In the genomic region with DNA sequence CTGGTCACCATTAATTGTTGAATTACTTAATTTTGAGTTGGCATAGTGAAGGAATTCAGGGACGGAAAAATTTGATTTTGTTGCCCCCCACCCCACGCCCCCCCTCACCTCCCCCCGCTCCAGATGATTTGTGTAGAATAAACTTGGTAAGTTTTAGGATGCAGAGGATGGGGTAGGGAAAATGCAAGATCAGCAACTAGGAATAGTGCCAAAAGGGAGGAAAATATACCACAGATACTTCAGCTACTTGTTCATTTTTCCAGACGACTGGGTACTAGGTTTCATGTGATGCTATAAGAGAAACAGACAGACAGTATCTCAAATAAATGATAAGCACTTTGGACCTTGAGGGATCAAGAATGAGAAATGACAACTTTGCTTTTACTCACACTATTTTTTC, we compare ENCODE assay signal across 3 cellular contexts.
A peak's percentile ranks its signal among the peaks of the same experiment; 100 is the strongest.
TF ChIP-seq lines count a peak whose summit lies in the region.

No MANE protein-coding gene starts in this region.

TF ChIP-seq in HepG2, 621 proteins besides CTCF, POLR2A, EP300 and RAD21:
- no peak for TF ChIP-seq ZNF431 (CRISPR knock-in tag; IDR thresholded peaks at IDR 0.05; ENCODE audit: borderline replicate concordance, low read depth)
- peak; percentile 47 to 74; a peak in 2 of 4 replicates for TF ChIP-seq MAFK (conservative IDR thresholded peaks at IDR 0.05 in 1 of 2, IDR thresholded peaks at IDR 0.05 in 1 of 2; ENCODE audit: low read length in 2 of 2)
- no peak for TF ChIP-seq ZBTB20 (CRISPR knock-in tag; IDR thresholded peaks at IDR 0.05; ENCODE audit: borderline replicate concordance, low read depth)
- TF ChIP-seq, protein P1, sequence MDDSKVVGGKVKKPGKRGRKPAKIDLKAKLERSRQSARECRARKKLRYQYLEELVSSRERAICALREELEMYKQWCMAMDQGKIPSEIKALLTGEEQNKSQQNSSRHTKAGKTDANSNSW (CRISPR knock-in tag; IDR thresholded peaks at IDR 0.05; ENCODE audit: borderline replicate concordance): no peak
- TF ChIP-seq ZNF101 (CRISPR knock-in tag; IDR thresholded peaks at IDR 0.05; ENCODE audit: borderline replicate concordance, low read depth): no peak
- no peak for TF ChIP-seq TBX3 (IDR thresholded peaks at IDR 0.05; ENCODE audit: borderline replicate concordance)
- TF ChIP-seq GTF3A (CRISPR knock-in tag; conservative IDR thresholded peaks at IDR 0.05): no peak
- TF ChIP-seq, protein P2, sequence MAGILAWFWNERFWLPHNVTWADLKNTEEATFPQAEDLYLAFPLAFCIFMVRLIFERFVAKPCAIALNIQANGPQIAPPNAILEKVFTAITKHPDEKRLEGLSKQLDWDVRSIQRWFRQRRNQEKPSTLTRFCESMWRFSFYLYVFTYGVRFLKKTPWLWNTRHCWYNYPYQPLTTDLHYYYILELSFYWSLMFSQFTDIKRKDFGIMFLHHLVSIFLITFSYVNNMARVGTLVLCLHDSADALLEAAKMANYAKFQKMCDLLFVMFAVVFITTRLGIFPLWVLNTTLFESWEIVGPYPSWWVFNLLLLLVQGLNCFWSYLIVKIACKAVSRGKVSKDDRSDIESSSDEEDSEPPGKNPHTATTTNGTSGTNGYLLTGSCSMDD (CRISPR knock-in tag; IDR thresholded peaks at IDR 0.05): no peak
- no peak for TF ChIP-seq ZNF235 (CRISPR knock-in tag; IDR thresholded peaks at IDR 0.05; ENCODE audit: borderline replicate concordance)
- TF ChIP-seq SRSF9 (IDR thresholded peaks at IDR 0.05; ENCODE audit: borderline replicate concordance, insufficient read depth, low read depth, low read length, poor library complexity, severe bottlenecking): no peak
- no peak for TF ChIP-seq MTA1 (CRISPR knock-in tag; IDR thresholded peaks at IDR 0.05; ENCODE audit: borderline replicate concordance)
- TF ChIP-seq HOXA3 (CRISPR knock-in tag; IDR thresholded peaks at IDR 0.05): no peak
- no peak for TF ChIP-seq ZNF354B (CRISPR knock-in tag; IDR thresholded peaks at IDR 0.05)
- TF ChIP-seq, protein P3, sequence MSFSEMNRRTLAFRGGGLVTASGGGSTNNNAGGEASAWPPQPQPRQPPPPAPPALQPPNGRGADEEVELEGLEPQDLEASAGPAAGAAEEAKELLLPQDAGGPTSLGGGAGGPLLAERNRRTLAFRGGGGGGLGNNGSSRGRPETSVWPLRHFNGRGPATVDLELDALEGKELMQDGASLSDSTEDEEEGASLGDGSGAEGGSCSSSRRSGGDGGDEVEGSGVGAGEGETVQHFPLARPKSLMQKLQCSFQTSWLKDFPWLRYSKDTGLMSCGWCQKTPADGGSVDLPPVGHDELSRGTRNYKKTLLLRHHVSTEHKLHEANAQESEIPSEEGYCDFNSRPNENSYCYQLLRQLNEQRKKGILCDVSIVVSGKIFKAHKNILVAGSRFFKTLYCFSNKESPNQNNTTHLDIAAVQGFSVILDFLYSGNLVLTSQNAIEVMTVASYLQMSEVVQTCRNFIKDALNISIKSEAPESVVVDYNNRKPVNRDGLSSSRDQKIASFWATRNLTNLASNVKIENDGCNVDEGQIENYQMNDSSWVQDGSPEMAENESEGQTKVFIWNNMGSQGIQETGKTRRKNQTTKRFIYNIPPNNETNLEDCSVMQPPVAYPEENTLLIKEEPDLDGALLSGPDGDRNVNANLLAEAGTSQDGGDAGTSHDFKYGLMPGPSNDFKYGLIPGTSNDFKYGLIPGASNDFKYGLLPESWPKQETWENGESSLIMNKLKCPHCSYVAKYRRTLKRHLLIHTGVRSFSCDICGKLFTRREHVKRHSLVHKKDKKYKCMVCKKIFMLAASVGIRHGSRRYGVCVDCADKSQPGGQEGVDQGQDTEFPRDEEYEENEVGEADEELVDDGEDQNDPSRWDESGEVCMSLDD (CRISPR knock-in tag; IDR thresholded peaks at IDR 0.05; ENCODE audit: borderline replicate concordance): no peak
- peak; percentile 55 for TF ChIP-seq MAFF (IDR thresholded peaks at IDR 0.05; ENCODE audit: low read depth, low read length)
- TF ChIP-seq, protein P4, sequence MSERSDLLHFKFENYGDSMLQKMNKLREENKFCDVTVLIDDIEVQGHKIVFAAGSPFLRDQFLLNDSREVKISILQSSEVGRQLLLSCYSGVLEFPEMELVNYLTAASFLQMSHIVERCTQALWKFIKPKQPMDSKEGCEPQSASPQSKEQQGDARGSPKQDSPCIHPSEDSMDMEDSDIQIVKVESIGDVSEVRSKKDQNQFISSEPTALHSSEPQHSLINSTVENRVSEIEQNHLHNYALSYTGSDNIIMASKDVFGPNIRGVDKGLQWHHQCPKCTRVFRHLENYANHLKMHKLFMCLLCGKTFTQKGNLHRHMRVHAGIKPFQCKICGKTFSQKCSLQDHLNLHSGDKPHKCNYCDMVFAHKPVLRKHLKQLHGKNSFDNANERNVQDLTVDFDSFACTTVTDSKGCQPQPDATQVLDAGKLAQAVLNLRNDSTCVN (CRISPR knock-in tag; IDR thresholded peaks at IDR 0.05; ENCODE audit: borderline replicate concordance): no peak

TF ChIP-seq in GM23338, 12 proteins besides CTCF, POLR2A, EP300 and RAD21 (continues in another document):
- no peak for TF ChIP-seq ZNF331 (CRISPR knock-in tag; IDR thresholded peaks at IDR 0.05; ENCODE audit: low read depth)
- TF ChIP-seq ZNF114 (CRISPR knock-in tag; IDR thresholded peaks at IDR 0.05): no peak
- TF ChIP-seq, protein P5, sequence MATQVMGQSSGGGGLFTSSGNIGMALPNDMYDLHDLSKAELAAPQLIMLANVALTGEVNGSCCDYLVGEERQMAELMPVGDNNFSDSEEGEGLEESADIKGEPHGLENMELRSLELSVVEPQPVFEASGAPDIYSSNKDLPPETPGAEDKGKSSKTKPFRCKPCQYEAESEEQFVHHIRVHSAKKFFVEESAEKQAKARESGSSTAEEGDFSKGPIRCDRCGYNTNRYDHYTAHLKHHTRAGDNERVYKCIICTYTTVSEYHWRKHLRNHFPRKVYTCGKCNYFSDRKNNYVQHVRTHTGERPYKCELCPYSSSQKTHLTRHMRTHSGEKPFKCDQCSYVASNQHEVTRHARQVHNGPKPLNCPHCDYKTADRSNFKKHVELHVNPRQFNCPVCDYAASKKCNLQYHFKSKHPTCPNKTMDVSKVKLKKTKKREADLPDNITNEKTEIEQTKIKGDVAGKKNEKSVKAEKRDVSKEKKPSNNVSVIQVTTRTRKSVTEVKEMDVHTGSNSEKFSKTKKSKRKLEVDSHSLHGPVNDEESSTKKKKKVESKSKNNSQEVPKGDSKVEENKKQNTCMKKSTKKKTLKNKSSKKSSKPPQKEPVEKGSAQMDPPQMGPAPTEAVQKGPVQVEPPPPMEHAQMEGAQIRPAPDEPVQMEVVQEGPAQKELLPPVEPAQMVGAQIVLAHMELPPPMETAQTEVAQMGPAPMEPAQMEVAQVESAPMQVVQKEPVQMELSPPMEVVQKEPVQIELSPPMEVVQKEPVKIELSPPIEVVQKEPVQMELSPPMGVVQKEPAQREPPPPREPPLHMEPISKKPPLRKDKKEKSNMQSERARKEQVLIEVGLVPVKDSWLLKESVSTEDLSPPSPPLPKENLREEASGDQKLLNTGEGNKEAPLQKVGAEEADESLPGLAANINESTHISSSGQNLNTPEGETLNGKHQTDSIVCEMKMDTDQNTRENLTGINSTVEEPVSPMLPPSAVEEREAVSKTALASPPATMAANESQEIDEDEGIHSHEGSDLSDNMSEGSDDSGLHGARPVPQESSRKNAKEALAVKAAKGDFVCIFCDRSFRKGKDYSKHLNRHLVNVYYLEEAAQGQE (IDR thresholded peaks at IDR 0.05; ENCODE audit: unreplicated experiment): no peak
- TF ChIP-seq CREB1 (CRISPR knock-in tag; IDR thresholded peaks at IDR 0.05; ENCODE audit: low read depth): no peak
- TF ChIP-seq, protein P6, sequence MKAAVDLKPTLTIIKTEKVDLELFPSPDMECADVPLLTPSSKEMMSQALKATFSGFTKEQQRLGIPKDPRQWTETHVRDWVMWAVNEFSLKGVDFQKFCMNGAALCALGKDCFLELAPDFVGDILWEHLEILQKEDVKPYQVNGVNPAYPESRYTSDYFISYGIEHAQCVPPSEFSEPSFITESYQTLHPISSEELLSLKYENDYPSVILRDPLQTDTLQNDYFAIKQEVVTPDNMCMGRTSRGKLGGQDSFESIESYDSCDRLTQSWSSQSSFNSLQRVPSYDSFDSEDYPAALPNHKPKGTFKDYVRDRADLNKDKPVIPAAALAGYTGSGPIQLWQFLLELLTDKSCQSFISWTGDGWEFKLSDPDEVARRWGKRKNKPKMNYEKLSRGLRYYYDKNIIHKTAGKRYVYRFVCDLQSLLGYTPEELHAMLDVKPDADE (IDR thresholded peaks at IDR 0.05): no peak
- no peak for TF ChIP-seq JUNB (IDR thresholded peaks at IDR 0.05; ENCODE audit: unreplicated experiment)
- TF ChIP-seq EZH2 (IDR thresholded peaks at IDR 0.05; ENCODE audit: low read depth, unreplicated experiment): no peak
- no peak for TF ChIP-seq POLR2AphosphoS5 (IDR thresholded peaks at IDR 0.05; ENCODE audit: low read depth)
- no peak for TF ChIP-seq NANOG (IDR thresholded peaks at IDR 0.05; ENCODE audit: borderline replicate concordance)
- no peak for TF ChIP-seq EZH2phosphoT487 (IDR thresholded peaks at IDR 0.05; ENCODE audit: unreplicated experiment)
- no peak for TF ChIP-seq STAT1 (IDR thresholded peaks at IDR 0.05; ENCODE audit: unreplicated experiment)

TF ChIP-seq in IMR-90, 13 proteins besides CTCF, POLR2A, EP300 and RAD21:
- TF ChIP-seq, protein P7, sequence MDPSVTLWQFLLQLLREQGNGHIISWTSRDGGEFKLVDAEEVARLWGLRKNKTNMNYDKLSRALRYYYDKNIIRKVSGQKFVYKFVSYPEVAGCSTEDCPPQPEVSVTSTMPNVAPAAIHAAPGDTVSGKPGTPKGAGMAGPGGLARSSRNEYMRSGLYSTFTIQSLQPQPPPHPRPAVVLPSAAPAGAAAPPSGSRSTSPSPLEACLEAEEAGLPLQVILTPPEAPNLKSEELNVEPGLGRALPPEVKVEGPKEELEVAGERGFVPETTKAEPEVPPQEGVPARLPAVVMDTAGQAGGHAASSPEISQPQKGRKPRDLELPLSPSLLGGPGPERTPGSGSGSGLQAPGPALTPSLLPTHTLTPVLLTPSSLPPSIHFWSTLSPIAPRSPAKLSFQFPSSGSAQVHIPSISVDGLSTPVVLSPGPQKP (IDR thresholded peaks at IDR 0.05; ENCODE audit: borderline replicate concordance, low read depth, low read length): no peak
- no peak for TF ChIP-seq CHD1 (IDR thresholded peaks at IDR 0.05; ENCODE audit: low read depth, low read length)
- peak; percentile 43; the same call in 1 of the 2 replicates for TF ChIP-seq MAFK (IDR thresholded peaks at IDR 0.05; ENCODE audit: low read depth, low read length)
- no peak for TF ChIP-seq NFE2L2 (IDR thresholded peaks at IDR 0.05; ENCODE audit: low read depth, low read length)
- no peak for TF ChIP-seq MAZ (IDR thresholded peaks at IDR 0.05; ENCODE audit: borderline replicate concordance, low read depth, low read length)
- TF ChIP-seq FOS (IDR thresholded peaks at IDR 0.05; ENCODE audit: low read depth, low read length): no peak
